ENCODE assay signal across 22 cellular contexts in the genomic region with DNA sequence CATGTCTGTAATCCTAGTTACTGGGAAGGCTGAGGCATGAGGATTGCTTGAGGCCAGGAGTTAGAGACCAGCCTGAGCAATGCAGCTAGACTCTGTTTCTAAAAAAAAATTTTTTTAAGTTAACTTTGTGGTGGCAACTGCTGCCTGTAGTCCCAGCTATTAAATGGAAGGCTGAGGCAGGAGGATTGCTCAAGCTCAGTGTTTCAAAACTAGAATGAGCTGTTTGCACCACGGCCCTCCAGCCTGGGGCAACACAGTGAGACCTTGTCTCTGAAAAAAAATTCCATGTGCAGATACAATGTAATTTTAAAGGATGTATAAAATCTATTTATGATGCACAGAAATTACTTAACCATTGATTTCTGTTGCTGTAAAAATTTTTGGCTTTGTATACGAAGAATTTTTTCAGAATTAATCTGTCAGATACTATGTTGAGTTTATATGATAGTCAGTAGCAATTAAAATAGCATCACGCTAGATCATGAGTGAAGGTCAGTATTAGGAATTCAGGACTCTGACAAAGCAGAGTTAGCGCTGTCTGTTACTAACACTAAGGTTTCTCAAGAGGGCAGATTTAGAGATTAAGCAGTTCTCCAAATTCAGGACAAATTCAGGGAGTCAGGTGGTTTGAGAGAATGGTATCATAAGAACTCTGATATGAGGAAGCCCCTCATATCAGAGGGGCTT. TPM values are rescaled to one million over a fixed set of nuclear protein-coding genes. Genes with fewer than 3 reads are reported as not detected.
DNase-seq lines count a peak whose midpoint lies in the region; FAIRE-seq and TF ChIP-seq lines count a peak whose summit lies in the region.
"Had no signal": no experiment of that assay in that cellular context is flagged by ENCODE, and none has a peak within 500 bp of the region (broad histone marks: within the 10 kb centered on the region; RNA-seq: fewer than 3 reads in every experiment).

No MANE protein-coding gene starts in this region.

- H3K79me2 ChIP-seq in GM23248 (ENCODE audit: insufficient read depth), result no peaks in the 10 kb centered on the region
- H3K79me2 ChIP-seq in trophoblast cell (ENCODE audit: control insufficient read depth, insufficient read depth, low read length, poor library complexity), result no peaks in the 10 kb centered on the region

- no peak overlapping the region for H4K12ac ChIP-seq in trophoblast cell (ENCODE audit: low read depth, low read length)

- H2AK5ac ChIP-seq in trophoblast cell (ENCODE audit: low read length), result no peak overlapping the region

- no peak overlapping the region for H4K8ac ChIP-seq in trophoblast cell (ENCODE audit: low read depth, low read length)

- TF ChIP-seq CTCF in bronchial epithelial cell (IDR thresholded peaks at IDR 0.05; ENCODE audit: insufficient read depth, low read length, severe bottlenecking), result no peak

- in situ Hi-C loops in GM23248 (cut with MboI), result no loop called here
- in situ Hi-C loops in ACHN (cut with HindIII; ENCODE audit: low pct_ligation_motif_present, low pct_unique_long_range_greater_than_20kb, low sequenced_read_pairs), result no loop called here

- H4K91ac ChIP-seq in trophoblast cell (ENCODE audit: low read depth, low read length), result no peak overlapping the region

- no peak overlapping the region for H3K23ac ChIP-seq in trophoblast cell (ENCODE audit: low read length)

- H3K14ac ChIP-seq in trophoblast cell (ENCODE audit: low read length), result peak overlapping the region; percentile 19

- H3K9me2 ChIP-seq in GM23248 (ENCODE audit: insufficient read depth), result no peaks in the 10 kb centered on the region

- no peak overlapping the region for H2BK12ac ChIP-seq in trophoblast cell (ENCODE audit: low read length)

- H3K4me3 ChIP-seq in GM23248, result no peak overlapping the region
- H3K4me3 ChIP-seq in bronchial epithelial cell (ENCODE audit: low read depth, low read length), result no peak overlapping the region
- H3K4me3 ChIP-seq in trophoblast cell (ENCODE audit: low read depth, low read length), result no peak overlapping the region
- H3K4me3 ChIP-seq: adrenal gland; BLaER1 treated with 17β-estradiol and CSF1 and Interleukin-3, amounts not matched to agents 10 nM and 100 nM; GM23338; right atrium auricular region had no signal

- H4K20me1 ChIP-seq in GM23248 (ENCODE audit: insufficient read depth), result no peaks in the 10 kb centered on the region
- H4K20me1 ChIP-seq: BLaER1 treated with 17β-estradiol and CSF1 and Interleukin-3, amounts not matched to agents 10 nM and 100 nM had no signal

- H2BK5ac ChIP-seq in trophoblast cell (ENCODE audit: low read depth, low read length, poor library complexity), result no peak overlapping the region

- no peak overlapping the region for H2AFZ ChIP-seq in GM23248
- H2AFZ ChIP-seq in trophoblast cell (ENCODE audit: insufficient read depth, low read length, poor library complexity), result no peak overlapping the region
- H2AFZ ChIP-seq: GM23338 had no signal

- H3K27ac ChIP-seq in GM23248 (peak overlapping the region; percentile 38), trophoblast cell (ENCODE audit: low read depth, low read length) (no peak overlapping the region)
- H3K27ac ChIP-seq: adrenal gland; BLaER1 treated with 17β-estradiol and CSF1 and Interleukin-3, amounts not matched to agents 10 nM and 100 nM; KMS-11; right atrium auricular region; VCaP had no signal

- no peak overlapping the region for H3K18ac ChIP-seq in trophoblast cell (ENCODE audit: low read length)

- peaks cover 30% of the 10 kb centered on the region for H3K4me1 ChIP-seq in GM23248 (ENCODE audit: insufficient read depth)
- peaks cover 0 to 3% of the 10 kb centered on the region in 2 experiments for H3K4me1 ChIP-seq in trophoblast cell (ENCODE audit: control insufficient read depth in 1 of 2, insufficient read depth in 2 of 2, low read length in 2 of 2)
- H3K4me1 ChIP-seq: adrenal gland; BLaER1 treated with 17β-estradiol and CSF1 and Interleukin-3, amounts not matched to agents 10 nM and 100 nM; right atrium auricular region had no signal

- H3K9ac ChIP-seq in GM23248 (no peak overlapping the region), trophoblast cell (ENCODE audit: low read length) (no peak overlapping the region)
- H3K9ac ChIP-seq: BLaER1 treated with 17β-estradiol and CSF1 and Interleukin-3, amounts not matched to agents 10 nM and 100 nM; KMS-11 had no signal

- no peak overlapping the region for H2BK120ac ChIP-seq in trophoblast cell (ENCODE audit: insufficient read depth, low read length, poor library complexity)

- H3K9me3 ChIP-seq in GM23248 (ENCODE audit: low read depth), result no peaks in the 10 kb centered on the region
- H3K9me3 ChIP-seq in trophoblast cell (ENCODE audit: insufficient read depth, low read depth, low read length), result no peaks in the 10 kb centered on the region
- H3K9me3 ChIP-seq: adrenal gland; BLaER1 treated with 17β-estradiol and CSF1 and Interleukin-3, amounts not matched to agents 10 nM and 100 nM; right atrium auricular region had no signal

- no peaks in the 10 kb centered on the region for H3K27me3 ChIP-seq in GM23248 (replicated peaks; ENCODE audit: insufficient read depth)
- no peaks in the 10 kb centered on the region for H3K27me3 ChIP-seq in bronchial epithelial cell (ENCODE audit: control insufficient read depth, insufficient read depth, low read length)
- H3K27me3 ChIP-seq in trophoblast cell (ENCODE audit: insufficient read depth, low read length), result no peaks in the 10 kb centered on the region
- H3K27me3 ChIP-seq: adrenal gland; BLaER1 treated with 17β-estradiol and CSF1 and Interleukin-3, amounts not matched to agents 10 nM and 100 nM; right atrium auricular region had no signal

- H3K36me3 ChIP-seq in GM23248 (ENCODE audit: low read depth) (no peaks in the 10 kb centered on the region), bronchial epithelial cell (ENCODE audit: control insufficient read depth, insufficient read depth, low read length) (no peaks in the 10 kb centered on the region), trophoblast cell (ENCODE audit: control insufficient read depth in 1 of 2, insufficient read depth in 2 of 2, low read length in 2 of 2) (no peaks in the 10 kb centered on the region)
- H3K36me3 ChIP-seq: adrenal gland; BLaER1 treated with 17β-estradiol and CSF1 and Interleukin-3, amounts not matched to agents 10 nM and 100 nM; right atrium auricular region had no signal

- H3K79me1 ChIP-seq in trophoblast cell (ENCODE audit: low read length), result no peaks in the 10 kb centered on the region

- H3F3A ChIP-seq in GM23248 (ENCODE audit: insufficient read depth), result peaks cover 27% of the 10 kb centered on the region

- FAIRE-seq in bronchial epithelial cell (lab: Jason Lieb, UNC), result no peak

- H3K4me2 ChIP-seq in GM23248 (ENCODE audit: unreplicated experiment) (peak overlapping the region; percentile 14), trophoblast cell (ENCODE audit: low read length) (no peak overlapping the region)
- H3K4me2 ChIP-seq: BLaER1 treated with 17β-estradiol and CSF1 and Interleukin-3, amounts not matched to agents 10 nM and 100 nM; GM23338; KMS-11 had no signal

- WGBS in GM23248 (ENCODE audit: low coverage in 1 of 2, low lambda C conversion rate in 2 of 2, missing lambda C conversion rate in 2 of 2), 2 experiments, result 56 to 61% methylated on average over 4 of the region's 4 CpGs
- WGBS in trophoblast cell (ENCODE audit: extremely low coverage, insufficient coverage, insufficient read length), result no CpG with 5 or more reads among the region's 4 CpGs

- H3K4ac ChIP-seq in trophoblast cell (ENCODE audit: low read depth, low read length), result no peak overlapping the region

- DNase-seq in GM23248 (peak; percentile 81), NOMO-1 (lab: John Stamatoyannopoulos, UW; ENCODE audit: unreplicated experiment in 2 of 2) (peak; percentile 45 to 47), bronchial epithelial cell (ENCODE audit: low read depth) (peak; percentile 29), trophoblast cell (peak; percentile 94 to 98), NCI-H187 (lab: John Stamatoyannopoulos, UW) (no peak), NCI-H524 (lab: John Stamatoyannopoulos, UW) (no peak), ACHN (no peak)
- DNase-seq: activated CD4-positive, alpha-beta T cell treated with anti-CD3 and anti-CD28 coated beads, Interleukin-2, amount 50 U/mL, for 48 hours; activated gamma-delta T cell treated with Interleukin-2 at 50 U/mL for 16 hours; adrenal gland; caudate nucleus; mesendoderm; naive thymus-derived CD4-positive, alpha-beta T cell; NCI-H1105; NCI-H2081 treated with DMSO at 0.1 percent for 48 hours; NCI-H510A treated with DMSO at 0.1 percent for 48 hours; stimulated activated CD8-positive, alpha-beta memory T cell treated with anti-CD3 and anti-CD28 coated beads, Interleukin-4, amount 100 ng/mL, for 48 hours had no signal

RNA-seq across cellular contexts. Expression of a gene that starts 8.3 kb away (rescaled TPM):
- total RNA-seq in GM23248 (2014; rRNA removed; shearing (Covaris generic)), result 60.2 and 68.7 TPM in 2 replicates
- polyA plus RNA-seq in GM23248 (2016; fragmentation: Nextera tagmentation; extraction: Ambion mirVana), result 45.9 and 50.7 TPM in 2 replicates
- 71.3 and 111 TPM in 2 replicates for total RNA-seq in bronchial epithelial cell
- 7.7 and 8.3 TPM in 2 replicates for polyA plus RNA-seq in trophoblast cell (2013)

Comparison
In these comparisons a context has a peak if more than half of its experiments do, and no peak if none do; other contexts are left out.
1. DNase-seq: peak in GM23248 (single experiment), NOMO-1 (2 of 2), bronchial epithelial cell (single experiment) and trophoblast cell (2 of 2); none in NCI-H187 (0 of 2), NCI-H524 (0 of 2) and ACHN (single experiment).